ENCODE assay signal across 27 cellular contexts in the genomic region with DNA sequence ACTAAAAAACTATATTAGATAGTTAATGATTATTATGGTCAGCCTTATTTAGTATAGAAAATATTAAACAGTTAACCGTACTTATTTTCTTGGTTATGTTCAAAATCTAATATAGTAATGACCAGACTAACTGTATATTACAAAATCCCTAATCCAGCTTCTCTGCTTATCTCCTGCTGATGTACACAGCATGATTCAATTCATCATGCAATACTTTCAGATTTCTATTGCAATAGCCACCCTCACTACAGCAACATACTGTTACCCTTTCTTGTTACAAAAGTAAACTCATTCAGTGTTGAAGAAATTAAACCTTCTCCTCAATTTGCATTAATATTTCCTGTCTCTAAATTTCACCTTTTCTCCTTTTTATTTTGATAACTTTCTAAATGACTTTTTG.
"Had no signal": no experiment of that assay in that cellular context is flagged by ENCODE, and none has a peak within 500 bp of the region (broad histone marks: within the 10 kb centered on the region; RNA-seq: fewer than 3 reads in every experiment).

No MANE protein-coding gene starts in this region.

- H2AFZ ChIP-seq: neural progenitor cell had no signal

- H3K27me3 Mint-ChIP-seq: naive B cell; progenitor cell of endocrine pancreas; stimulated activated naive CD8-positive, alpha-beta T cell treated with anti-CD3 and anti-CD28 coated beads, Interleukin-15, Interleukin-2, amounts not matched to agents 100 ng/mL and 50 ng/mL, for 24 hours had no signal

- H3K4me3 Mint-ChIP-seq: mesothelial cell of epicardium; naive B cell; natural killer cell; nephron progenitor cell; neural progenitor cell; stimulated activated effector memory CD8-positive, alpha-beta T cell treated with anti-CD3 and anti-CD28 coated beads, Interleukin-12 subunit alpha, Interleukin-12 subunit beta, amount 100 ng/mL, for 72 hours; stimulated activated naive CD8-positive, alpha-beta T cell treated with anti-CD3 and anti-CD28 coated beads, Interleukin-15, Interleukin-2, amounts not matched to agents 100 ng/mL and 50 ng/mL, for 24 hours had no signal

- H3K27ac ChIP-seq: lower lobe of right lung, neural progenitor cell, neutrophil, right atrium auricular region, right lobe of liver, spleen, suprapubic skin, thoracic aorta, tibial artery, uterus had no signal

- H3K4me2 ChIP-seq: neural progenitor cell had no signal

- H3K4me1 Mint-ChIP-seq: naive B cell; natural killer cell; nephron progenitor cell; stimulated activated effector memory CD8-positive, alpha-beta T cell treated with anti-CD3 and anti-CD28 coated beads, Interleukin-12 subunit alpha, Interleukin-12 subunit beta, amount 100 ng/mL, for 72 hours had no signal

- H3K36me3 ChIP-seq: lower lobe of right lung, neural progenitor cell, neutrophil, right atrium auricular region, right lobe of liver, spleen, suprapubic skin, thoracic aorta, tibial artery, uterus had no signal

- H3K4me1 ChIP-seq: lower lobe of right lung, neural progenitor cell, right atrium auricular region, right lobe of liver, spleen, suprapubic skin, tibial artery, uterus had no signal

- H3K9me3 ChIP-seq: lower lobe of right lung, neutrophil, right atrium auricular region, right lobe of liver, suprapubic skin, thoracic aorta, tibial artery, uterus had no signal

- H3K27me3 ChIP-seq: neural progenitor cell, neutrophil, right atrium auricular region, right lobe of liver, spleen, suprapubic skin, tibial artery, uterus had no signal

- H3K27ac Mint-ChIP-seq: mesothelial cell of epicardium; naive B cell; natural killer cell; nephron progenitor cell; neural progenitor cell; progenitor cell of endocrine pancreas; stimulated activated effector memory CD8-positive, alpha-beta T cell treated with anti-CD3 and anti-CD28 coated beads, Interleukin-12 subunit alpha, Interleukin-12 subunit beta, amount 100 ng/mL, for 72 hours; stimulated activated naive CD8-positive, alpha-beta T cell treated with anti-CD3 and anti-CD28 coated beads, Interleukin-15, Interleukin-2, amounts not matched to agents 100 ng/mL and 50 ng/mL, for 24 hours had no signal

- H3K36me3 Mint-ChIP-seq: mesothelial cell of epicardium; naive B cell; natural killer cell; neural progenitor cell; stimulated activated effector memory CD8-positive, alpha-beta T cell treated with anti-CD3 and anti-CD28 coated beads, Interleukin-12 subunit alpha, Interleukin-12 subunit beta, amount 100 ng/mL, for 72 hours had no signal

- FAIRE-seq: keratinocyte had no signal

- H3K9ac ChIP-seq: neural progenitor cell had no signal

- H3K9me3 Mint-ChIP-seq: mesothelial cell of epicardium; nephron progenitor cell; neural progenitor cell; stimulated activated naive CD8-positive, alpha-beta T cell treated with anti-CD3 and anti-CD28 coated beads, Interleukin-15, Interleukin-2, amounts not matched to agents 100 ng/mL and 50 ng/mL, for 24 hours had no signal

- H3K4me3 ChIP-seq: lower lobe of right lung, neural progenitor cell, right atrium auricular region, right lobe of liver, spleen, suprapubic skin, thoracic aorta, tibial artery, uterus had no signal

- DNase-seq: hippocampal formation; kidney glomerular epithelial cell; left cardiac atrium; lower lobe of right lung; mammary epithelial cell; mesendoderm; naive B cell; natural killer cell; nephron progenitor cell; occipital lobe; right lobe of liver; spleen; stimulated activated CD4-positive, alpha-beta T cell treated with anti-CD3 and anti-CD28 coated beads, Interleukin-4, amount 100 ng/mL, for 24 hours; stimulated activated naive CD4-positive, alpha-beta T cell; tibial artery; trophoblast cell; uterus had no signal
